Comparison of ENCODE assay signal across 8 cellular contexts in genomic region chr16:85369741-85370528, GRCh38.
DNase-seq lines count a peak whose midpoint lies in the region; ATAC-seq and TF ChIP-seq lines count a peak whose summit lies in the region.

No MANE protein-coding gene starts in this region.

- H3K4me3 ChIP-seq in fibroblast of the aortic adventitia (ENCODE audit: low read depth, low read length): no peak overlapping the region

- no peaks in the 10 kb centered on the region for H3K36me3 Mint-ChIP-seq in activated T-cell treated with anti-CD3 and anti-CD28 coated beads, Interleukin-2, amount 50 U/mL, for 4 hours (ENCODE audit: insufficient read depth)

- ATAC-seq in activated T-cell treated with anti-CD3 and anti-CD28 coated beads, Interleukin-2, amount 50 U/mL, for 4 hours: peak; percentile 39 to 47
- ATAC-seq in GM21576 (IDR thresholded peaks at IDR 0.05; ENCODE audit: unreplicated experiment): no peak

- TF ChIP-seq CTCF in fibroblast of the aortic adventitia (IDR thresholded peaks at IDR 0.05; ENCODE audit: insufficient read depth, low read length): peak; percentile 79

- H3K4me3 Mint-ChIP-seq in activated T-cell treated with anti-CD3 and anti-CD28 coated beads, Interleukin-2, amount 50 U/mL, for 4 hours: no peak overlapping the region

- intact Hi-C loops in posterior vena cava (cut with DNase I): no loop called here

- H3K27me3 Mint-ChIP-seq in activated T-cell treated with anti-CD3 and anti-CD28 coated beads, Interleukin-2, amount 50 U/mL, for 4 hours (ENCODE audit: low read depth): peaks cover 1% of the 10 kb centered on the region

- no peaks in the 10 kb centered on the region for H3K9me3 Mint-ChIP-seq in activated T-cell treated with anti-CD3 and anti-CD28 coated beads, Interleukin-2, amount 50 U/mL, for 4 hours

- DNase-seq in DMS53 (lab: John Stamatoyannopoulos, UW) (peak; percentile 56), DMS53 treated with DMSO at 0.1 percent for 48 hours (lab: John Stamatoyannopoulos, UW; ENCODE audit: unreplicated experiment) (no peak), NCI-H460 (ENCODE audit: extremely low read depth, low read depth) (peak; percentile 21), fibroblast of the aortic adventitia (ENCODE audit: low read depth) (peak; percentile 46), posterior vena cava (ENCODE audit: low spot score) (peak; percentile 86), NCI-H510A (lab: John Stamatoyannopoulos, UW) (no peak)
- DNase-seq in activated T-cell treated with anti-CD3 and anti-CD28 coated beads, Interleukin-2, amount 50 U/mL, for 4 hours: peak; percentile 37

- H3K4me1 Mint-ChIP-seq in activated T-cell treated with anti-CD3 and anti-CD28 coated beads, Interleukin-2, amount 50 U/mL, for 4 hours (ENCODE audit: low read depth): no peaks in the 10 kb centered on the region

Comparison
In these comparisons a context has a peak if more than half of its experiments do, and no peak if none do; other contexts are left out.
1. DNase-seq: peak in DMS53 (single experiment), NCI-H460 (single experiment), activated T-cell treated with anti-CD3 and anti-CD28 coated beads, Interleukin-2, amount 50 U/mL, for 4 hours (single experiment), fibroblast of the aortic adventitia (single experiment) and posterior vena cava (single experiment); none in DMS53 treated with DMSO at 0.1 percent for 48 hours (single experiment) and NCI-H510A (single experiment).